In the genomic region with DNA sequence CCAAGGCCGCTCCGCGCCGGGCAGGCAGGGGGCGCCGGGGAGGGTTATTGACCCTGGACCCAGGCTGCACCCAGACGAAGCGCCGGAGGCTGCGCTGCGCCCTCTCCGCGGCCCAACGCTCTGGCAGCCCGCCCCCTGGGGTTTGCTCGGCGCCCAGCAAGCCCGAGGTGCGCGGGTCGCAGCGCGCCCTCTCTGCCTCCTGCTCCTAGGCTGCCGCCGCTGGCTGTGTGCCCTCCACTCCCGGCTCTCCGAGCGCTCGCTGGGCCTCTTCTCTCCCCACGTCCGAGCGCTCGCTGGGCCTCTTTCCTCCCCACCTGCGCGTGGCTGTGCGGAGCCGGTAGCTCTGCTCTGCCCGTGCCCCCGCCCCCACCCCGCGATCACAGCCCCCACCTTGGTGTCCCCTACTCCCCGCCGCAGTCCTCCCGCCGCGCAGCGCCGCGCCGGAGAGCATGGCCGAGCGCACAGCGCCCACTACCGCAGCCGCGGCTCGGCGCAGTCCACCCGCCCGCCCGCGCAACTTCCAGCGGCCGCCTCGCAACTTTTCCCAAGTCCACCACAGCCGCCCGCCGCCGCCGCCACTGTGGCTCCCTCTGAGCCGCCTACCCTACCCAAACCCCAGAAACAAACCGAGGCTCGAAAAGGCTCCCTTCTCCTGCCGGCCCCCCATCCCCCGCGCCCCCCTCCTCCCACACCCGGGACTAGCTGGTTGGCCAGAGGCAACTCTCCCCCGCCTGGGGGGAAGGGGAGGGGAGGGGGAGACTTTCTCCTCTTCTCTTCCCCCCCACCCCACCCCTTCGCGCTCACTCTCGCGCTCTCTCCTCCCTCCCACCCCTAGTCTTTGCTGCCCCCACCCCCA, we compare ENCODE assay signal across 8 cellular contexts. TPM values are rescaled to one million over a fixed set of nuclear protein-coding genes. Genes with fewer than 3 reads are reported as not detected.
DNase-seq lines count a peak whose midpoint lies in the region; ATAC-seq and TF ChIP-seq lines count a peak whose summit lies in the region.

No MANE protein-coding gene starts in this region.

- ATAC-seq in HCT116 = peak; percentile 82
- ATAC-seq in lung (ENCODE audit: insufficient read depth, low FRiP score) = peak; percentile 74

- H4K20me1 ChIP-seq in HCT116 (ENCODE audit: insufficient read depth) = no peaks in the 10 kb centered on the region

- POLR2A ChIA-PET in HCT116 (lab: Charles Lee) = interaction anchor here (0.7 to 1.0 kb wide), 2 partner anchors 445 to 487 kb away, joined by 3 read pairs; no protein-coding TSS in a partner anchor

- no peaks in the 10 kb centered on the region for H3K79me2 ChIP-seq in HCT116 (ENCODE audit: insufficient read depth, low read length)

- TF ChIP-seq RAD21 in HCT116 (IDR thresholded peaks at IDR 0.05; ENCODE audit: low read depth) = peak; percentile 41

- H3K27ac ChIP-seq in HCT116 (ENCODE audit: low read depth, low read length) (no peak overlapping the region; the same call in 1 of the 2 replicates), duodenal mucosa (ENCODE audit: low read depth, low read length) (peak overlapping the region; percentile 80), lung (ENCODE audit: low read depth in 1 of 2, low read length in 1 of 2) (peak overlapping the region; percentile 76 to 94), stomach smooth muscle (ENCODE audit: low read length) (peak overlapping the region; percentile 90)

- peak; percentile 60 for DNase-seq in NCI-H345 (lab: John Stamatoyannopoulos, UW)
- no peak for DNase-seq in NCI-H345 treated with DMSO at 0.1 percent for 48 hours (lab: John Stamatoyannopoulos, UW; ENCODE audit: unreplicated experiment)
- peak; percentile 24 for DNase-seq in HCT116 (ENCODE audit: low read depth, low spot score)
- peak; percentile 73 for DNase-seq in MG63
- DNase-seq in SW 1271 (lab: John Stamatoyannopoulos, UW) = peak; percentile 53 to 80
- DNase-seq in lung (ENCODE audit: low spot score) = peak; percentile 81

- intact Hi-C loops in HCT116 (cut with micrococcal nuclease) = loop anchor here (2.0 kb wide), 1 partner anchor 616 kb away; no protein-coding TSS in a partner anchor

- peaks cover 31% of the 10 kb centered on the region for H3K27me3 ChIP-seq in HCT116 (ENCODE audit: insufficient read depth, low read length)
- H3K27me3 ChIP-seq in MG63 = peaks cover 61% of the 10 kb centered on the region
- peaks cover 34 to 64% of the 10 kb centered on the region in 2 donors for H3K27me3 ChIP-seq in duodenal mucosa (ENCODE audit: control insufficient read depth in 1 of 2, insufficient read depth in 2 of 2, low read length in 2 of 2)
- no peaks in the 10 kb centered on the region for H3K27me3 ChIP-seq in lung (ENCODE audit: control insufficient read depth, insufficient read depth)
- H3K27me3 ChIP-seq in stomach smooth muscle (ENCODE audit: control insufficient read depth in 1 of 2, insufficient read depth in 2 of 2, low read length in 2 of 2) = peaks cover 2 to 93% of the 10 kb centered on the region in 2 donors

- H3K4me3 ChIP-seq in HCT116 (replicated peaks in 1 of 2; ENCODE audit: low read depth in 1 of 2, low read length in 2 of 2) = peak overlapping the region; percentile 58 to 65
- peak overlapping the region; percentile 55 for H3K4me3 ChIP-seq in MG63
- H3K4me3 ChIP-seq in duodenal mucosa (ENCODE audit: low read depth in 1 of 2, low read length in 2 of 2) = peak overlapping the region; percentile 82
- H3K4me3 ChIP-seq in lung = peak overlapping the region; percentile 64
- peak overlapping the region; percentile 67 to 88 for H3K4me3 ChIP-seq in stomach smooth muscle (ENCODE audit: low read length in 2 of 2)

- TF ChIP-seq CTCF in HCT116 (IDR thresholded peaks at IDR 0.05 in 2 of 3, conservative IDR thresholded peaks at IDR 0.05 in 1 of 3; ENCODE audit: borderline replicate concordance in 1 of 3, insufficient read depth in 1 of 3, low read depth in 2 of 3, low read length in 2 of 3) (peak; percentile 35 to 65 (median 58); a peak in 5 of 6 replicates), lung (IDR thresholded peaks at IDR 0.05; ENCODE audit: control extremely low read depth, extremely low read depth) (peak; percentile 17)

- no peaks in the 10 kb centered on the region for H3K9me3 ChIP-seq in HCT116 (ENCODE audit: control insufficient read depth in 1 of 2, insufficient read depth in 1 of 2, low read depth in 1 of 2, low read length in 2 of 2)
- no peaks in the 10 kb centered on the region for H3K9me3 ChIP-seq in MG63
- no peaks in the 10 kb centered on the region for H3K9me3 ChIP-seq in duodenal mucosa (ENCODE audit: control insufficient read depth in 1 of 2, low read length in 2 of 2)
- H3K9me3 ChIP-seq in lung (ENCODE audit: control insufficient read depth in 2 of 2, insufficient read depth in 1 of 2, low read length in 1 of 2) = peaks cover 0 to 1% of the 10 kb centered on the region in 2 donors
- H3K9me3 ChIP-seq in stomach smooth muscle (ENCODE audit: control insufficient read depth in 2 of 2, low read length in 2 of 2) = peaks cover 0 to 3% of the 10 kb centered on the region in 2 donors

- no peak for TF ChIP-seq POLR2A in HCT116 (IDR thresholded peaks at IDR 0.05; ENCODE audit: borderline replicate concordance, extremely low read depth, insufficient read depth, insufficient read length)

- RAD21 ChIA-PET in HCT116 (lab: Charles Lee; ENCODE audit: low non-redundant PET in 1 of 2, low total read pairs in 2 of 2, uncharacterized antibody in 2 of 2, unreplicated experiment in 2 of 2) = no interaction called here

- H3K9me2 ChIP-seq in HCT116 (ENCODE audit: insufficient read depth) = no peaks in the 10 kb centered on the region

- WGBS in lung, 2 donors = 0% methylated on average over 56 to 81 of the region's 82 CpGs

- peak overlapping the region; percentile 35 for H2AFZ ChIP-seq in HCT116 (ENCODE audit: low read depth, low read length, poor library complexity, severe bottlenecking)

- no TSS peak for BruUV-seq in HCT116 (replicated peaks; lab: Mats Ljungman, UMichigan)

- peaks cover 0 to 23% of the 10 kb centered on the region in 2 experiments; a peak in 2 of 4 replicates for H3K4me1 ChIP-seq in HCT116 (ENCODE audit: control insufficient read depth in 1 of 2, insufficient read depth in 2 of 2, low read length in 2 of 2)
- H3K4me1 ChIP-seq in duodenal mucosa (ENCODE audit: control insufficient read depth in 1 of 2, insufficient read depth in 2 of 2, low read length in 2 of 2) = peaks cover 4 to 17% of the 10 kb centered on the region in 2 donors
- H3K4me1 ChIP-seq in lung (ENCODE audit: control insufficient read depth in 2 of 2, insufficient read depth in 2 of 2, low read length in 2 of 2) = peaks cover 0 to 7% of the 10 kb centered on the region in 2 donors
- H3K4me1 ChIP-seq in stomach smooth muscle (ENCODE audit: control insufficient read depth, insufficient read depth, low read length) = peaks cover 39% of the 10 kb centered on the region

- no peaks in the 10 kb centered on the region for H3K36me3 ChIP-seq in HCT116 (ENCODE audit: control insufficient read depth in 1 of 2, insufficient read depth in 2 of 2, low read length in 2 of 2)
- no peaks in the 10 kb centered on the region for H3K36me3 ChIP-seq in MG63
- no peaks in the 10 kb centered on the region for H3K36me3 ChIP-seq in duodenal mucosa (ENCODE audit: control insufficient read depth in 1 of 2, insufficient read depth in 2 of 2, low read length in 2 of 2)
- H3K36me3 ChIP-seq in lung (ENCODE audit: control insufficient read depth in 2 of 2, insufficient read depth in 2 of 2, low read length in 2 of 2) = no peaks in the 10 kb centered on the region
- no peaks in the 10 kb centered on the region for H3K36me3 ChIP-seq in stomach smooth muscle (ENCODE audit: control insufficient read depth in 2 of 2, insufficient read depth in 2 of 2, low read length in 2 of 2)

- H3K9ac ChIP-seq in HCT116 (ENCODE audit: low read length) (peak overlapping the region; percentile 43; the same call in 1 of the 2 replicates), duodenal mucosa (ENCODE audit: low read depth in 1 of 2, low read length in 2 of 2) (peak overlapping the region; percentile 22 to 86), stomach smooth muscle (ENCODE audit: low read length in 2 of 2) (peak overlapping the region in 1 of 2 donors; percentile 87)

- peak overlapping the region; percentile 94 for H3K4me2 ChIP-seq in HCT116 (ENCODE audit: low read length)

- CTCF ChIA-PET in HCT116 (lab: Charles Lee) = interaction anchor here (0.6 to 1.4 kb wide), 7 partner anchors 16 to 797 kb away, joined by 3 to 8 read pairs (median 3); no protein-coding TSS in a partner anchor

TF ChIP-seq in HCT116, 20 proteins besides CTCF, POLR2A, EP300 and RAD21:
- TF ChIP-seq EGR1 (IDR thresholded peaks at IDR 0.05; ENCODE audit: low read depth) = no peak
- TF ChIP-seq, protein P1, sequence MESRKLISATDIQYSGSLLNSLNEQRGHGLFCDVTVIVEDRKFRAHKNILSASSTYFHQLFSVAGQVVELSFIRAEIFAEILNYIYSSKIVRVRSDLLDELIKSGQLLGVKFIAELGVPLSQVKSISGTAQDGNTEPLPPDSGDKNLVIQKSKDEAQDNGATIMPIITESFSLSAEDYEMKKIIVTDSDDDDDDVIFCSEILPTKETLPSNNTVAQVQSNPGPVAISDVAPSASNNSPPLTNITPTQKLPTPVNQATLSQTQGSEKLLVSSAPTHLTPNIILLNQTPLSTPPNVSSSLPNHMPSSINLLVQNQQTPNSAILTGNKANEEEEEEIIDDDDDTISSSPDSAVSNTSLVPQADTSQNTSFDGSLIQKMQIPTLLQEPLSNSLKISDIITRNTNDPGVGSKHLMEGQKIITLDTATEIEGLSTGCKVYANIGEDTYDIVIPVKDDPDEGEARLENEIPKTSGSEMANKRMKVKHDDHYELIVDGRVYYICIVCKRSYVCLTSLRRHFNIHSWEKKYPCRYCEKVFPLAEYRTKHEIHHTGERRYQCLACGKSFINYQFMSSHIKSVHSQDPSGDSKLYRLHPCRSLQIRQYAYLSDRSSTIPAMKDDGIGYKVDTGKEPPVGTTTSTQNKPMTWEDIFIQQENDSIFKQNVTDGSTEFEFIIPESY (IDR thresholded peaks at IDR 0.05; ENCODE audit: extremely low read depth, insufficient replicate concordance, low read length) = no peak
- TF ChIP-seq ZFX (IDR thresholded peaks at IDR 0.05) = peak; percentile 59; the same call in 1 of the 2 replicates
- peak; percentile 18; the same call in 1 of the 2 replicates for TF ChIP-seq POLR2AphosphoS5 (IDR thresholded peaks at IDR 0.05; ENCODE audit: low read depth, low read length)

RNA-seq across cellular contexts. Expression of a gene that starts 1.1 kb away (rescaled TPM):
- 3.1 TPM for total RNA-seq in HCT116 (2021; ENCODE audit: unreplicated experiment)
- polyA plus RNA-seq in HCT116 (2012) = 0.66 and 0.78 TPM in 2 replicates
- 1.2 and 1.4 TPM in 2 replicates for total RNA-seq in MG63 (2014; rRNA removed; shearing (Covaris generic); ENCODE audit: low replicate concordance)
- total RNA-seq in lung = 100 to 1,000 TPM in 1 of 2 donors, 10 to 100 TPM in 1; 93.9 to 135 TPM
- polyA plus RNA-seq in lung = 10 to 100 TPM; 21.9 to 23.6 TPM

Comparison
In these comparisons a context has a peak if more than half of its experiments do, and no peak if none do; other contexts are left out.
1. RNA of a gene that starts 1.1 kb away (total RNA-seq): 93.9 to 135 TPM in lung; 3.1 TPM in HCT116 (single experiment) and 1.2 to 1.4 TPM in MG63; every median in the first group is over 10 times any median in the second.
2. Peak in every context shown above with its lines, with median percentiles within 50 percentile points of each other: H3K4me3 ChIP-seq.